8 cellular contexts compared by ENCODE assay signal in genomic region chr17:45050680-45051059, GRCh38. TPM values are rescaled to one million over a fixed set of nuclear protein-coding genes. Genes with fewer than 3 reads are reported as not detected.
DNase-seq lines count a peak whose midpoint lies in the region; ATAC-seq and TF ChIP-seq lines count a peak whose summit lies in the region.

No MANE protein-coding gene starts in this region.

- no peak for TF ChIP-seq POLR2A in testis (IDR thresholded peaks at IDR 0.05)

- H3K4me1 ChIP-seq in mucosa of descending colon (ENCODE audit: low read depth) (peaks cover 20% of the 10 kb centered on the region), testis (peaks cover 16% of the 10 kb centered on the region)

- H3K9me3 ChIP-seq in mucosa of descending colon (no peaks in the 10 kb centered on the region), testis (no peaks in the 10 kb centered on the region)

- TF ChIP-seq CTCF in VCaP (conservative IDR thresholded peaks at IDR 0.05) = no peak
- TF ChIP-seq CTCF in coronary artery (IDR thresholded peaks at IDR 0.05) = no peak
- no peak for TF ChIP-seq CTCF in mucosa of descending colon (IDR thresholded peaks at IDR 0.05)
- no peak for TF ChIP-seq CTCF in testis (IDR thresholded peaks at IDR 0.05)

- ATAC-seq in HG02642 (IDR thresholded peaks at IDR 0.05; ENCODE audit: poor library complexity, unreplicated experiment) (peak; percentile 22), mucosa of descending colon (peak; percentile 41)

- H3K36me3 ChIP-seq in mucosa of descending colon (ENCODE audit: low read depth) (no peaks in the 10 kb centered on the region), testis (ENCODE audit: low read depth, missing control alignments) (no peaks in the 10 kb centered on the region)

- in situ Hi-C loops in Caki2 (cut with HindIII; ENCODE audit: low pct_unique_long_range_greater_than_20kb, low sequenced_read_pairs) = no loop called here

- H3K4me3 ChIP-seq in coronary artery = peak overlapping the region; percentile 79
- H3K4me3 ChIP-seq in mucosa of descending colon = peak overlapping the region; percentile 34
- peak overlapping the region; percentile 67 to 79 for H3K4me3 ChIP-seq in testis

- H3K27ac ChIP-seq in VCaP (peak overlapping the region; percentile 99), coronary artery (peak overlapping the region; percentile 76 to 98), testis (peak overlapping the region; percentile 87)

- intact Hi-C loops in mucosa of descending colon (cut with DNase I, micrococcal nuclease) = no loop called here
- intact Hi-C loops in testis (cut with DNase I; ENCODE audit: low total_unique reads) = no loop called here

- DNase-seq in Caki2 (ENCODE audit: low read depth) (peak; percentile 61), coronary artery (ENCODE audit: low spot score) (no peak), mucosa of descending colon (peak in 2 of 3 donors; percentile 34 to 52), testis (no peak), HuH-7 (ENCODE audit: low spot score) (no peak), NCI-H187 (lab: John Stamatoyannopoulos, UW) (no peak)

- 0 to 1% methylated on average over 12 of the region's 12 CpGs for WGBS in testis, 2 donors

- no peaks in the 10 kb centered on the region for H3K27me3 ChIP-seq in testis

RNA-seq across cellular contexts. Expression of gene DCAKD, which starts 0.8 kb away (rescaled TPM):
- total RNA-seq in Caki2 (2014; rRNA removed; shearing (Covaris generic); ENCODE audit: low replicate concordance) = 63.2 and 86.0 TPM in 2 replicates
- 10 to 100 TPM; 21.6 to 29.0 (median 24.8) TPM for total RNA-seq in mucosa of descending colon
- 10 to 100 TPM; 63.1 to 72.5 TPM for total RNA-seq in testis
- polyA plus RNA-seq in testis (ENCODE audit: insufficient read depth, low read depth, low replicate concordance) = 33.2 TPM

RNA-seq across cellular contexts. Expression of gene NMT1, which starts 10.4 kb away (rescaled TPM):
- total RNA-seq in Caki2 (2014; rRNA removed; shearing (Covaris generic); ENCODE audit: low replicate concordance) = 57.3 and 81.4 TPM in 2 replicates
- total RNA-seq in mucosa of descending colon (10 to 100 TPM; 47.0 to 94.0 (median 76.1) TPM), testis (10 to 100 TPM; 76.1 to 79.0 TPM)
- 143 TPM for polyA plus RNA-seq in testis (ENCODE audit: insufficient read depth, low read depth, low replicate concordance)

Comparison
In these comparisons a context has a peak if more than half of its experiments do, and no peak if none do; other contexts are left out.
1. DNase-seq: peak in Caki2 (single experiment) and mucosa of descending colon (2 of 3); none in coronary artery (single experiment), testis (single experiment), HuH-7 (single experiment) and NCI-H187 (0 of 2).
2. Peak in every context shown above with its lines, with median percentiles within 50 percentile points of each other: H3K27ac ChIP-seq and H3K4me3 ChIP-seq.